ENCODE assay signal across 25 cellular contexts in genomic region chr6:155021680-155022079, GRCh38.
"Had no signal": no experiment of that assay in that cellular context is flagged by ENCODE, and none has a peak within 500 bp of the region (broad histone marks: within the 10 kb centered on the region; RNA-seq: fewer than 3 reads in every experiment).

No MANE protein-coding gene starts in this region.

- H3K36me3 Mint-ChIP-seq: natural killer cell; stimulated activated effector memory CD8-positive, alpha-beta T cell treated with anti-CD3 and anti-CD28 coated beads, Interleukin-12 subunit alpha, Interleukin-12 subunit beta, amount 100 ng/mL, for 72 hours had no signal

- H3K4me3 Mint-ChIP-seq: effector memory CD8-positive, alpha-beta T cell; natural killer cell; stimulated activated effector memory CD8-positive, alpha-beta T cell treated with anti-CD3 and anti-CD28 coated beads, Interleukin-12 subunit alpha, Interleukin-12 subunit beta, amount 100 ng/mL, for 72 hours; type B pancreatic cell had no signal

- H3K27me3 ChIP-seq: esophagus squamous epithelium, heart right ventricle, left lung, right atrium auricular region, sigmoid colon, stomach, thyroid gland had no signal

- H3K9me3 Mint-ChIP-seq: effector memory CD8-positive, alpha-beta T cell; natural killer cell; stimulated activated effector memory CD8-positive, alpha-beta T cell treated with anti-CD3 and anti-CD28 coated beads, Interleukin-12 subunit alpha, Interleukin-12 subunit beta, amount 100 ng/mL, for 72 hours; type B pancreatic cell had no signal

- H3K4me3 ChIP-seq: esophagus squamous epithelium, heart right ventricle, left lung, prostate gland, right atrium auricular region, sigmoid colon, stomach, thyroid gland had no signal

- FAIRE-seq: endometrium, islet of Langerhans had no signal

- H3K36me3 ChIP-seq: esophagus squamous epithelium, heart right ventricle, left lung, prostate gland, right atrium auricular region, sigmoid colon, stomach, thyroid gland had no signal

- H3K27me3 Mint-ChIP-seq: effector memory CD8-positive, alpha-beta T cell; type B pancreatic cell had no signal

- H3K27ac Mint-ChIP-seq: effector memory CD8-positive, alpha-beta T cell; natural killer cell; stimulated activated effector memory CD8-positive, alpha-beta T cell treated with anti-CD3 and anti-CD28 coated beads, Interleukin-12 subunit alpha, Interleukin-12 subunit beta, amount 100 ng/mL, for 72 hours; type B pancreatic cell had no signal

- ATAC-seq: effector memory CD8-positive, alpha-beta T cell; heart right ventricle; left cardiac atrium; left lung; natural killer cell; stimulated activated effector memory CD8-positive, alpha-beta T cell treated with anti-CD3 and anti-CD28 coated beads, Interleukin-12 subunit alpha, Interleukin-12 subunit beta, amount 100 ng/mL, for 72 hours had no signal

- H3K9me3 ChIP-seq: esophagus squamous epithelium, heart right ventricle, left lung, prostate gland, right atrium auricular region, sigmoid colon, stomach, thyroid gland had no signal

- H3K4me1 ChIP-seq: left lung, prostate gland, right atrium auricular region had no signal

- H3K4me1 Mint-ChIP-seq: natural killer cell; stimulated activated effector memory CD8-positive, alpha-beta T cell treated with anti-CD3 and anti-CD28 coated beads, Interleukin-12 subunit alpha, Interleukin-12 subunit beta, amount 100 ng/mL, for 72 hours had no signal

- H3K27ac ChIP-seq: esophagus squamous epithelium, heart right ventricle, left lung, prostate gland, right atrium auricular region, sigmoid colon, stomach, thyroid gland had no signal

- DNase-seq: cortex of kidney; effector memory CD8-positive, alpha-beta T cell; erythroblast; esophagus squamous epithelium; foreskin melanocyte; glutamatergic neuron; heart right ventricle; hippocampal formation; left cardiac atrium; left lung; mesenchymal stem cell; natural killer cell; nucleus accumbens; sigmoid colon; stimulated activated CD4-positive, alpha-beta T cell treated with anti-CD3 and anti-CD28 coated beads, Interleukin-2, amount 100 ng/mL, for 24 hours; stimulated activated CD4-positive, alpha-beta T cell treated with anti-CD3 and anti-CD28 coated beads, Interleukin-4, amount 100 ng/mL, for 24 hours; stimulated activated naive CD4-positive, alpha-beta T cell treated with Interleukin-2 at 50 U/mL for 16 hours; stomach; thyroid gland had no signal
